In genomic region chr13:39602277-39602613, GRCh38 we compare ENCODE assay signal across 8 cellular contexts. TPM values are rescaled to one million over a fixed set of nuclear protein-coding genes. Genes with fewer than 3 reads are reported as not detected.
DNase-seq lines count a peak whose midpoint lies in the region; ATAC-seq, FAIRE-seq and TF ChIP-seq lines count a peak whose summit lies in the region.

No MANE protein-coding gene starts in this region.

- no peaks in the 10 kb centered on the region for H3K27me3 ChIP-seq in AG04450 (ENCODE audit: control insufficient read depth, insufficient read depth, low read length)
- peaks cover 4 to 43% of the 10 kb centered on the region in 2 experiments; a peak in 4 of 5 replicates for H3K27me3 ChIP-seq in HepG2 (ENCODE audit: control insufficient read depth in 1 of 2, insufficient read depth in 2 of 2, low read length in 2 of 2)
- H3K27me3 ChIP-seq in uterus = no peaks in the 10 kb centered on the region

- no peak overlapping the region for H3K27ac Mint-ChIP-seq in activated naive CD8-positive, alpha-beta T cell treated with anti-CD3 and anti-CD28 coated beads for 36 hours

- WGBS in HepG2 (ENCODE audit: low lambda C conversion rate) = 3% methylated on average over 11 of the region's 11 CpGs

- peaks cover 58% of the 10 kb centered on the region for H3K27me3 Mint-ChIP-seq in activated naive CD8-positive, alpha-beta T cell treated with anti-CD3 and anti-CD28 coated beads for 36 hours

- no peak for TF ChIP-seq CTCF in AG04450 (IDR thresholded peaks at IDR 0.05; ENCODE audit: low read depth, low read length)
- no peak for TF ChIP-seq CTCF in HepG2 (CRISPR knock-in tag; IDR thresholded peaks at IDR 0.05)
- no peak for TF ChIP-seq CTCF in uterus (IDR thresholded peaks at IDR 0.05)

- no peak overlapping the region for H3K9ac ChIP-seq in HepG2 (ENCODE audit: insufficient read depth, low read depth, low read length)

- POLR2A ChIA-PET in AG04450 (lab: Yijun Ruan, JAX) = interaction anchor here (0.7 to 1.4 kb wide), 3 partner anchors 75 to 565 kb away, joined by 3 to 5 read pairs (median 4); partner anchors contain the start of gene PROSER1
- POLR2A ChIA-PET in HepG2 (lab: Yijun Ruan, JAX) = no interaction called here

- H3K4me2 ChIP-seq in HepG2 (ENCODE audit: low read depth, low read length) = peak overlapping the region; percentile 84

- FAIRE-seq in HepG2 (lab: Jason Lieb, UNC) = no peak

- peaks cover 6% of the 10 kb centered on the region for H3K4me1 ChIP-seq in HepG2 (ENCODE audit: insufficient read depth, low read length)
- no peaks in the 10 kb centered on the region for H3K4me1 ChIP-seq in uterus

- H3K27ac ChIP-seq in AG04450 (ENCODE audit: low read depth, low read length) = peak overlapping the region; percentile 84
- H3K27ac ChIP-seq in HepG2 (ENCODE audit: extremely low read length, insufficient read depth, low read length) = no peak overlapping the region
- peak overlapping the region; percentile 91 for H3K27ac ChIP-seq in uterus

- in situ Hi-C loops in HepG2 (cut with HindIII; ENCODE audit: extremely low pct_ligation_motif_present, low pct_unique_long_range_greater_than_20kb) = loop anchor here (25.0 kb wide), 3 partner anchors 340 to 640 kb away; no protein-coding TSS in a partner anchor

- no peaks in the 10 kb centered on the region for H3K79me2 ChIP-seq in HepG2 (ENCODE audit: insufficient read depth, low read length)

- ATAC-seq in GM19035 (IDR thresholded peaks at IDR 0.05; ENCODE audit: unreplicated experiment) (peak; percentile 6), HG03139 (IDR thresholded peaks at IDR 0.05; ENCODE audit: unreplicated experiment) (peak; percentile 18), HepG2 (no peak; the same call in 2 of the 3 replicates), GM18520 (IDR thresholded peaks at IDR 0.05; ENCODE audit: unreplicated experiment) (no peak)

- no peaks in the 10 kb centered on the region for H3K36me3 ChIP-seq in HepG2 (replicated peaks in 1 of 2; ENCODE audit: control insufficient read depth in 1 of 2, insufficient read depth in 2 of 2, low read length in 2 of 2)
- no peaks in the 10 kb centered on the region for H3K36me3 ChIP-seq in uterus

- H3K4me3 ChIP-seq in AG04450 (ENCODE audit: low read depth, low read length) (peak overlapping the region; percentile 88), HepG2 (replicated peaks in 1 of 3; ENCODE audit: insufficient read depth in 1 of 3, low read depth in 2 of 3, low read length in 3 of 3) (peak overlapping the region; percentile 50 to 72 (median 52); a peak in 5 of 6 replicates), uterus (peak overlapping the region; percentile 80 to 81)

- no peak for TF ChIP-seq RAD21 in HepG2 (CRISPR knock-in tag; IDR thresholded peaks at IDR 0.05)

- intact Hi-C loops in HepG2 (cut with micrococcal nuclease; ENCODE audit: unreplicated experiment) = no loop called here
- intact Hi-C loops in uterus (cut with DNase I; ENCODE audit: low total_unique reads) = no loop called here

- TF ChIP-seq EP300 in HepG2 (IDR thresholded peaks at IDR 0.05; ENCODE audit: low read depth in 2 of 2, low read length in 2 of 2) (no peak), HepG2 (CRISPR knock-in tag; IDR thresholded peaks at IDR 0.05; ENCODE audit: borderline replicate concordance) (no peak)

- H3K4me1 Mint-ChIP-seq in activated naive CD8-positive, alpha-beta T cell treated with anti-CD3 and anti-CD28 coated beads for 36 hours = peaks cover 14% of the 10 kb centered on the region

- no peak for DNase-seq in AG04450 (ENCODE audit: low read depth, low spot score)
- no peak for DNase-seq in activated naive CD8-positive, alpha-beta T cell treated with anti-CD3 and anti-CD28 coated beads for 36 hours
- no peak for DNase-seq in HepG2 (ENCODE audit: low spot score)
- DNase-seq in uterus = no peak
- no peak for DNase-seq in NCI-H187 (lab: John Stamatoyannopoulos, UW)

- H2AFZ ChIP-seq in HepG2 (ENCODE audit: low read length) = no peak overlapping the region

- H3K36me3 Mint-ChIP-seq in activated naive CD8-positive, alpha-beta T cell treated with anti-CD3 and anti-CD28 coated beads for 36 hours = no peaks in the 10 kb centered on the region

- TF ChIP-seq POLR2A in HepG2 (IDR thresholded peaks at IDR 0.05; ENCODE audit: insufficient read depth in 1 of 2, low read depth in 2 of 2, low read length in 2 of 2) (no peak), uterus (IDR thresholded peaks at IDR 0.05) (no peak)

- CTCF ChIA-PET in AG04450 (lab: Charles Lee) (interaction anchor here (1.5 to 5.9 kb wide), 2 partner anchors 11 to 265 kb away, joined by 3 to 36 read pairs; no protein-coding TSS in a partner anchor), HepG2 (lab: Yijun Ruan, JAX; ENCODE audit: low intra/inter-chr PET ratio, low total read pairs) (no interaction called here)

- no peaks in the 10 kb centered on the region for H3K9me3 Mint-ChIP-seq in activated naive CD8-positive, alpha-beta T cell treated with anti-CD3 and anti-CD28 coated beads for 36 hours

- no peaks in the 10 kb centered on the region; the same call in 1 of the 2 replicates for H3K9me3 ChIP-seq in AG04450 (ENCODE audit: control insufficient read depth, insufficient read depth, low read length)
- no peaks in the 10 kb centered on the region for H3K9me3 ChIP-seq in HepG2 (ENCODE audit: low read length)
- H3K9me3 ChIP-seq in uterus = no peaks in the 10 kb centered on the region

- BruUV-seq in HepG2 (replicated peaks; lab: Mats Ljungman, UMichigan) = no TSS peak

- no peaks in the 10 kb centered on the region for H4K20me1 ChIP-seq in HepG2 (ENCODE audit: insufficient read depth, low read length)

- H3K4me3 Mint-ChIP-seq in activated naive CD8-positive, alpha-beta T cell treated with anti-CD3 and anti-CD28 coated beads for 36 hours = peak overlapping the region; percentile 79

TF ChIP-seq in HepG2, 621 proteins besides CTCF, POLR2A, EP300 and RAD21 (continues in another document):
- no peak for TF ChIP-seq NRL (CRISPR knock-in tag; IDR thresholded peaks at IDR 0.05; ENCODE audit: borderline replicate concordance)
- no peak for TF ChIP-seq FOSL1 (CRISPR knock-in tag; IDR thresholded peaks at IDR 0.05; ENCODE audit: borderline replicate concordance)
- TF ChIP-seq ZNF251 (CRISPR knock-in tag; IDR thresholded peaks at IDR 0.05) = no peak

RNA-seq across cellular contexts. Expression of gene LHFPL6, which starts 0.7 kb away (rescaled TPM):
- polyA plus RNA-seq in AG04450 (2011; rRNA removed) = 36.9 and 40.3 TPM in 2 replicates
- polyA minus RNA-seq in AG04450 (2011; rRNA and poly(A)+ RNA removed) = 28.3 and 32.8 TPM in 2 replicates
- total RNA-seq in activated naive CD8-positive, alpha-beta T cell treated with anti-CD3 and anti-CD28 coated beads for 36 hours = 1 to 10 TPM; 1.5 to 1.6 TPM
- total RNA-seq in HepG2 (2016; rRNA removed; fragmentation: Illumina TruSeq; extraction: Trizol) = not detected in 2 replicates
- not detected in 2 replicates for total RNA-seq in HepG2 (2016; cell fraction: cytosol; rRNA removed; fragmentation: Illumina TruSeq; extraction: Trizol; ENCODE audit: low read depth)
- total RNA-seq in HepG2 (2016; cell fraction: insoluble cytoplasmic fraction; rRNA removed; fragmentation: Illumina TruSeq; extraction: Trizol) = not detected in 2 replicates
- total RNA-seq in HepG2 (2016; cell fraction: membrane; rRNA removed; fragmentation: Illumina TruSeq; extraction: Trizol) = not detected in 2 replicates
- not detected in 2 replicates for total RNA-seq in HepG2 (2016; cell fraction: nucleus; rRNA removed; fragmentation: Illumina TruSeq; extraction: Trizol)
- polyA plus RNA-seq in HepG2 (2011; rRNA removed) = not detected in 2 replicates
- 0.03 TPM in 1 of 2 replicates, not detected in the other for polyA plus RNA-seq in HepG2 (2011; cell fraction: cytosol; rRNA removed)
- not detected in 2 replicates for polyA plus RNA-seq in HepG2 (2011; cell fraction: nucleus; rRNA removed)
- polyA plus RNA-seq in HepG2 (2012) = not detected in 2 replicates
- polyA plus RNA-seq in HepG2 (2016; cell fraction: cytosol; fragmentation: Illumina TruSeq; extraction: Trizol; ENCODE audit: low read depth) = not detected in 2 replicates
- not detected in 2 replicates for polyA plus RNA-seq in HepG2 (2016; cell fraction: insoluble cytoplasmic fraction; fragmentation: Illumina TruSeq; extraction: Trizol; ENCODE audit: low read depth)
- polyA plus RNA-seq in HepG2 (2016; cell fraction: membrane; fragmentation: Illumina TruSeq; extraction: Trizol; ENCODE audit: low read depth) = not detected in 2 replicates
- not detected in 2 replicates for polyA plus RNA-seq in HepG2 (2016; cell fraction: nucleus; fragmentation: Illumina TruSeq; extraction: Trizol; ENCODE audit: insufficient read depth, low read depth)
- polyA minus RNA-seq in HepG2 (2011; rRNA and poly(A)+ RNA removed; ENCODE audit: low replicate concordance) = 0.30 TPM in 1 of 2 replicates, not detected in the other
- polyA minus RNA-seq in HepG2 (2011; cell fraction: cytosol; rRNA and poly(A)+ RNA removed) = not detected in 2 replicates
- polyA minus RNA-seq in HepG2 (2011; cell fraction: nucleus; rRNA and poly(A)+ RNA removed) = not detected in 2 replicates
- 100 to 1,000 TPM in 1 of 4 donors, 10 to 100 TPM in 3; 37.9 to 105 (median 86.8) TPM for total RNA-seq in uterus

RNA-seq across cellular contexts. Expression of gene COG6, which starts 53.2 kb away (rescaled TPM):
- polyA plus RNA-seq in AG04450 (2011; rRNA removed) (32.6 and 48.6 TPM in 2 replicates), HepG2 (2011; rRNA removed) (17.4 and 26.1 TPM in 2 replicates)
- polyA minus RNA-seq in AG04450 (2011; rRNA and poly(A)+ RNA removed) = 18.6 and 35.4 TPM in 2 replicates
- total RNA-seq in activated naive CD8-positive, alpha-beta T cell treated with anti-CD3 and anti-CD28 coated beads for 36 hours = 10 to 100 TPM; 24.8 to 30.0 TPM
- total RNA-seq in HepG2 (2016; rRNA removed; fragmentation: Illumina TruSeq; extraction: Trizol) (23.5 and 34.7 TPM in 2 replicates), uterus (10 to 100 TPM; 17.1 to 83.2 (median 52.2) TPM)
- total RNA-seq in HepG2 (2016; cell fraction: cytosol; rRNA removed; fragmentation: Illumina TruSeq; extraction: Trizol; ENCODE audit: low read depth) = 4.1 and 4.7 TPM in 2 replicates
- total RNA-seq in HepG2 (2016; cell fraction: insoluble cytoplasmic fraction; rRNA removed; fragmentation: Illumina TruSeq; extraction: Trizol) = 21.9 and 30.5 TPM in 2 replicates
- total RNA-seq in HepG2 (2016; cell fraction: membrane; rRNA removed; fragmentation: Illumina TruSeq; extraction: Trizol) = 5.7 and 6.7 TPM in 2 replicates
- 46.8 and 49.6 TPM in 2 replicates for total RNA-seq in HepG2 (2016; cell fraction: nucleus; rRNA removed; fragmentation: Illumina TruSeq; extraction: Trizol)
- polyA plus RNA-seq in HepG2 (2011; cell fraction: cytosol; rRNA removed) = 9.3 and 12.5 TPM in 2 replicates
- polyA plus RNA-seq in HepG2 (2011; cell fraction: nucleus; rRNA removed) = 13.1 and 27.1 TPM in 2 replicates
- polyA plus RNA-seq in HepG2 (2012) = 7.6 and 16.7 TPM in 2 replicates
- 0.73 and 0.87 TPM in 2 replicates for polyA plus RNA-seq in HepG2 (2016; cell fraction: cytosol; fragmentation: Illumina TruSeq; extraction: Trizol; ENCODE audit: low read depth)
- polyA plus RNA-seq in HepG2 (2016; cell fraction: insoluble cytoplasmic fraction; fragmentation: Illumina TruSeq; extraction: Trizol; ENCODE audit: low read depth) = 22.0 and 24.0 TPM in 2 replicates
- polyA plus RNA-seq in HepG2 (2016; cell fraction: membrane; fragmentation: Illumina TruSeq; extraction: Trizol; ENCODE audit: low read depth) = 2.4 and 2.5 TPM in 2 replicates
- 23.2 and 24.7 TPM in 2 replicates for polyA plus RNA-seq in HepG2 (2016; cell fraction: nucleus; fragmentation: Illumina TruSeq; extraction: Trizol; ENCODE audit: insufficient read depth, low read depth)
- polyA minus RNA-seq in HepG2 (2011; rRNA and poly(A)+ RNA removed; ENCODE audit: low replicate concordance) = 5.1 and 18.3 TPM in 2 replicates
- polyA minus RNA-seq in HepG2 (2011; cell fraction: cytosol; rRNA and poly(A)+ RNA removed) = 34.5 and 43.9 TPM in 2 replicates
- polyA minus RNA-seq in HepG2 (2011; cell fraction: nucleus; rRNA and poly(A)+ RNA removed) = 75.1 and 77.6 TPM in 2 replicates

Comparison
In these comparisons a context has a peak if more than half of its experiments do, and no peak if none do; other contexts are left out.
1. ATAC-seq: peak in GM19035 (single experiment) and HG03139 (single experiment); none in HepG2 (single experiment) and GM18520 (single experiment).
2. RNA of gene LHFPL6, which starts 0.7 kb away (total RNA-seq): 37.9 to 105 TPM in uterus; 1.5 to 1.6 TPM in activated naive CD8-positive, alpha-beta T cell treated with anti-CD3 and anti-CD28 coated beads for 36 hours and not detected in HepG2; every median in the first group is over 10 times any median in the second.
3. Peak in every context shown above with its lines, with median percentiles within 50 percentile points of each other: H3K4me3 ChIP-seq.